ENCODE assay signal across 16 cellular contexts in the genomic region with DNA sequence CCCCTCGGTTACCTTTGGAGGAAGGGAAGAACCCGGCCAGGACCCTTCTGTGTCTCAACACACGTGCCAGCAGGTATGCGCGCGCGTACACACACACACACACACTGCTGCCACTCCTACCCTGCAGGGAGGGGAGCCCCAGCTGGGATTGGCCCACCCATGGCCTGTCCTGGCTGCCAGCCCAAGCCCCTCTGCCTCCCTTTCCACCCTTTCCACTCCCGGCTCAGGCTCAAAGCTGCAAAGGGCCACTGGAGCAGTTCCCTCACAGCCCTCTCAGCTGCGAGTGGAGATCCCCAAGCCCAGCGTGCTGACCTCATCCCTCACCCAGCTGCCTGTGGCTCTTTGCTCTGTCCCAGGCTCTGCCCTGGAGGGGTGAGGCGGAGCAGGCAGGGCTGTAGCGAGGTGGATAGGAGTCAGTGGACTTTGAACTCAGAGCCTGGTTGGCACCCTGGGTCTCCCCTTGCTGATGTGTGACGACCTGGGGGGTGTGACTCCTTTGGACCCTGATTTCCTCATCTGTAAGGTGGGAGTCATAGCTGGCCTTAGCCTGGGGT. TPM values are rescaled to one million over a fixed set of nuclear protein-coding genes. Genes with fewer than 3 reads are reported as not detected.
DNase-seq lines count a peak whose midpoint lies in the region; TF ChIP-seq lines count a peak whose summit lies in the region.
"Had no signal": no experiment of that assay in that cellular context is flagged by ENCODE, and none has a peak within 500 bp of the region (broad histone marks: within the 10 kb centered on the region; RNA-seq: fewer than 3 reads in every experiment).

No MANE protein-coding gene starts in this region.

- CTCF ChIA-PET in RWPE1 (lab: Yijun Ruan, JAX) = interaction anchor here (0.6 to 0.7 kb wide), 3 partner anchors 44 to 85 kb away, joined by 3 read pairs; no protein-coding TSS in a partner anchor

- POLR2A ChIA-PET in RWPE1 (lab: Yijun Ruan, JAX; ENCODE audit: low non-redundant PET) = no interaction called here

- no peak for TF ChIP-seq CTCF in RWPE1 (conservative IDR thresholded peaks at IDR 0.05; ENCODE audit: low read depth)

- peak overlapping the region; percentile 97 for H3K27ac ChIP-seq in caudate nucleus (ENCODE audit: low read depth, low read length)
- H3K27ac ChIP-seq in RWPE1 = no peak overlapping the region
- H3K27ac ChIP-seq: tibial artery had no signal

- in situ Hi-C loops in Caki2 (cut with HindIII; ENCODE audit: low pct_unique_long_range_greater_than_20kb, low sequenced_read_pairs) = no loop called here

- peak; percentile 23 for DNase-seq in Caki2 (ENCODE audit: low read depth)
- peak; percentile 8 for DNase-seq in HK-2 (ENCODE audit: unreplicated experiment)
- DNase-seq in caudate nucleus (lab: John Stamatoyannopoulos, UW) = peak in 45 of 61 donors; percentile 7 to 76 (median 43)
- peak in 43 of 56 donors; percentile 14 to 78 (median 46) for DNase-seq in nucleus accumbens (lab: John Stamatoyannopoulos, UW)
- no peak for DNase-seq in RWPE1 (ENCODE audit: low spot score)
- DNase-seq in NCI-H774 (lab: John Stamatoyannopoulos, UW) = no peak
- no peak for DNase-seq in epidermal melanocyte (ENCODE audit: insufficient read length, low spot score)
- DNase-seq: activated CD4-positive, alpha-beta memory T cell treated with anti-CD3 and anti-CD28 coated beads, Interleukin-2, amount 10 ng/mL, durations not matched to agents 7 days and 5 days; aorta; naive thymus-derived CD4-positive, alpha-beta T cell; NCI-H526; stimulated activated CD4-positive, alpha-beta T cell treated with anti-CD3 and anti-CD28 coated beads, Interleukin-2, amount 100 ng/mL, for 24 hours; tibial artery had no signal

RNA-seq across cellular contexts. Expression of a gene that starts 14.5 kb away (rescaled TPM):
- not detected in 2 replicates for total RNA-seq in Caki2 (2014; rRNA removed; shearing (Covaris generic); ENCODE audit: low replicate concordance)
- total RNA-seq: renal cortical epithelial cell had no signal

RNA-seq across cellular contexts. Expression of a gene that starts 21.1 kb away (rescaled TPM):
- not detected in 2 replicates for total RNA-seq in Caki2 (2014; rRNA removed; shearing (Covaris generic); ENCODE audit: low replicate concordance)
- total RNA-seq: aorta; CD4-positive, alpha-beta memory T cell; liver; naive thymus-derived CD4-positive, alpha-beta T cell; renal cortical epithelial cell had no signal

RNA-seq across cellular contexts. Expression of a gene that starts 26.8 kb away (rescaled TPM):
- not detected in 2 replicates for total RNA-seq in Caki2 (2014; rRNA removed; shearing (Covaris generic); ENCODE audit: low replicate concordance)
- total RNA-seq: CD4-positive, alpha-beta memory T cell; naive thymus-derived CD4-positive, alpha-beta T cell; renal cortical epithelial cell had no signal

Comparison
In these comparisons a context has a peak if more than half of its experiments do, and no peak if none do; other contexts are left out.
1. DNase-seq: peak in Caki2 (single experiment), HK-2 (single experiment), caudate nucleus (45 of 61) and nucleus accumbens (43 of 56); none in RWPE1 (single experiment), NCI-H774 (single experiment) and epidermal melanocyte (single experiment).